28 cellular contexts compared by ENCODE assay signal in genomic region chr13:102355251-102355650, GRCh38. TPM values are rescaled to one million over a fixed set of nuclear protein-coding genes. Genes with fewer than 3 reads are reported as not detected.
"Had no signal": no experiment of that assay in that cellular context is flagged by ENCODE, and none has a peak within 500 bp of the region (broad histone marks: within the 10 kb centered on the region; RNA-seq: fewer than 3 reads in every experiment).

No MANE protein-coding gene starts in this region.

- ATAC-seq: activated CD4-positive, CD25-positive, alpha-beta regulatory T cell treated with anti-CD3 and anti-CD28 coated beads, Interleukin-2, amount 50 U/mL, for 24 hours; activated CD8-positive, alpha-beta T cell treated with anti-CD3 and anti-CD28 coated beads for 36 hours; activated naive CD4-positive, alpha-beta T cell treated with anti-CD3 and anti-CD28 coated beads, Interleukin-2, amount 50 U/mL, for 72 hours; activated T-cell treated with anti-CD3 and anti-CD28 coated beads, Interleukin-2, amount 50 U/mL, for 4 hours; activated T-helper 17 cell treated with anti-CD3 and anti-CD28 coated beads, Interleukin-2, amount 50 U/mL, for 72 hours; esophagus mucosa; gastroesophageal sphincter; SK-N-SH treated with all-trans-retinoic acid at 6 μM for 48 hours; T-helper 17 cell had no signal

- H3K4me3 ChIP-seq: ascending aorta, colonic mucosa, gastroesophageal sphincter had no signal

- DNase-seq: activated B cell treated with CpG ODN at 0.5 μM for 24 hours; activated CD4-positive, alpha-beta T cell treated with anti-CD3 and anti-CD28 coated beads for 48 hours; activated CD4-positive, alpha-beta T cell treated with anti-CD3 and anti-CD28 coated beads, Interleukin-2, amount 50 U/mL, for 1 hour; activated CD4-positive, alpha-beta T cell treated with anti-CD3 and anti-CD28 coated beads, Interleukin-2, amount 50 U/mL, for 48 hours; activated CD8-positive, alpha-beta memory T cell treated with anti-CD3 and anti-CD28 coated beads for 24 hours; activated CD8-positive, alpha-beta T cell treated with anti-CD3 and anti-CD28 coated beads for 36 hours; activated effector memory CD4-positive, alpha-beta T cell treated with anti-CD3 and anti-CD28 coated beads, Interleukin-2, amount 50 U/mL, for 16 hours; activated naive CD4-positive, alpha-beta T cell; activated naive CD4-positive, alpha-beta T cell treated with anti-CD3 and anti-CD28 coated beads, Interleukin-2, amount 10 ng/mL, durations not matched to agents 7 days and 5 days; activated naive CD8-positive, alpha-beta T cell treated with anti-CD3 and anti-CD28 coated beads, Interleukin-2, amount 10 ng/mL, durations not matched to agents 7 days and 5 days; activated T-cell treated with anti-CD3 and anti-CD28 coated beads, Interleukin-2, amount 50 U/mL, for 4 hours; caudate nucleus; cerebellar nuclear complex; colonic mucosa; effector CD8-positive, alpha-beta T cell; foreskin melanocyte; T-helper 1 cell; T-helper 17 cell; T1000; WERI-Rb-1 had no signal

- H3K27ac ChIP-seq: ascending aorta, colonic mucosa, gastroesophageal sphincter, WERI-Rb-1 had no signal

- H3K9me3 ChIP-seq: ascending aorta, colonic mucosa, gastroesophageal sphincter had no signal

- H3K27me3 ChIP-seq: ascending aorta, colonic mucosa, gastroesophageal sphincter had no signal

- H3K36me3 ChIP-seq: ascending aorta, colonic mucosa, gastroesophageal sphincter, WERI-Rb-1 had no signal

- H3K4me1 ChIP-seq: ascending aorta, colonic mucosa, gastroesophageal sphincter had no signal

RNA-seq across cellular contexts. Expression of gene FGF14, which starts 46.6 kb away (rescaled TPM):
- total RNA-seq: activated B cell treated with CpG ODN at 0.5 μM for 24 hours; activated CD8-positive, alpha-beta T cell treated with anti-CD3 and anti-CD28 coated beads for 36 hours; activated naive CD4-positive, alpha-beta T cell treated with anti-CD3 and anti-CD28 coated beads, Interleukin-2, amount 50 U/mL, for 72 hours; activated T-cell treated with anti-CD3 and anti-CD28 coated beads, Interleukin-2, amount 50 U/mL, for 4 hours; activated T-helper 17 cell treated with anti-CD3 and anti-CD28 coated beads, Interleukin-2, amount 50 U/mL, for 72 hours; ascending aorta; endothelial cell of umbilical vein; T-helper 17 cell had no signal
- polyA plus RNA-seq: endothelial cell of umbilical vein had no signal
